17 cellular contexts compared by ENCODE assay signal in genomic region chr5:76704131-76704663, GRCh38.
"Had no signal": no experiment of that assay in that cellular context is flagged by ENCODE, and none has a peak within 500 bp of the region (broad histone marks: within the 10 kb centered on the region; RNA-seq: fewer than 3 reads in every experiment).

No MANE protein-coding gene starts in this region.

- DNase-seq: cortex of kidney; effector memory CD8-positive, alpha-beta T cell; foreskin melanocyte; heart left ventricle; hippocampal formation; kidney glomerular epithelial cell; mammary epithelial cell; natural killer cell; sigmoid colon; stimulated activated CD4-positive, alpha-beta T cell treated with anti-CD3 and anti-CD28 coated beads, Interleukin-12 subunit alpha, Interleukin-12 subunit beta, amount 100 ng/mL, for 4 hours; stimulated activated naive CD4-positive, alpha-beta T cell treated with Interleukin-2 at 50 U/mL for 16 hours; trophoblast cell had no signal

- H3K4me3 ChIP-seq: heart left ventricle, right atrium auricular region, sigmoid colon, skin epidermis had no signal

- H3K9me3 ChIP-seq: heart left ventricle, right atrium auricular region, sigmoid colon had no signal

- H3K9me3 Mint-ChIP-seq: effector memory CD8-positive, alpha-beta T cell; natural killer cell; neural crest cell had no signal

- H3K27ac ChIP-seq: heart left ventricle, right atrium auricular region, sigmoid colon, skin epidermis had no signal

- H3K27me3 Mint-ChIP-seq: effector memory CD8-positive, alpha-beta T cell had no signal

- H3K4me3 Mint-ChIP-seq: effector memory CD8-positive, alpha-beta T cell; natural killer cell; neural crest cell had no signal

- H3K4me1 ChIP-seq: right atrium auricular region, sigmoid colon had no signal

- H3K4me1 Mint-ChIP-seq: natural killer cell, neural crest cell had no signal

- FAIRE-seq: islet of Langerhans had no signal

- H3K27ac Mint-ChIP-seq: effector memory CD8-positive, alpha-beta T cell had no signal

- H3K36me3 ChIP-seq: right atrium auricular region, sigmoid colon had no signal

- ATAC-seq: effector memory CD8-positive, alpha-beta T cell; heart left ventricle; left lobe of liver; natural killer cell had no signal

- H3K27me3 ChIP-seq: heart left ventricle, right atrium auricular region, sigmoid colon had no signal
